ENCODE assay signal across 8 cellular contexts in the genomic region with DNA sequence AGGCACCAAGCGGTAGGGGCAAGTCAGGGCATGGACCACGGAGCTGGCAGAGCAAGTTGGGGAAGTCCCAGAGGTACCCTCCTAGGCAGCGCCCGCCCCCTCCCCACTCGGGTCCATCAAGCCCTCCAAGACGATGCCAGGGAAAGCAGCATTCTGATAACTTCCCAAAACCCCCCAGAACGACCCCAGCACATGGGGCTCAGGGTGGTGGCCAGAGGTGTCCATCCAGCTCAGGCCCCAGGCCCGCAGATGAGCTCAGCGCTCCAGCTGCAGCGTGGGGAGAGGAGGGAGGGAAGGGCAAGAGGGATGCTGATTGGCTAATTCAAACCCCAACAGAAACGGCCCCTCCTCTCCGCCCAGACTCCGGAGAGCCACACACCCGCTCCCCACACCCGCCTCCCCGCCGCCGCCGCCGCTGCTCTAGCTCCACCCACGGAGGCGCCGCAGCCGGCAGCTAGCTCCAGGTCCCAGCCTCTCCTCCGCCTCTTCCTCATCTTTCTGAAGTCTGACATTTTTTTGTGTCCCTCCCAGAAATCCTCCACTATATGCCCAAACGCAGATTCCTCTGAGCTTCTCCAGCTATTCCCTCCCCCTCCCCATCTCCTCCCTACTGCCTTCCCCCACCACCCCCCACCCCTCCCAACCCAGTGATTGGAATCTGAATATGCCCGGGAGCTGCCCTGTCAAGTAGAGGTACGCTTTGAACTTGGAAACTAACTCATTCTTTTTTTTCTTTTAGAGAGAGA. TPM values are rescaled to one million over a fixed set of nuclear protein-coding genes. Genes with fewer than 3 reads are reported as not detected.
DNase-seq lines count a peak whose midpoint lies in the region; ATAC-seq, FAIRE-seq and TF ChIP-seq lines count a peak whose summit lies in the region.

No MANE protein-coding gene starts in this region.

- no TSS peak for BruUV-seq in A673 (replicated peaks; lab: Mats Ljungman, UMichigan)

- H3K9me1 ChIP-seq in keratinocyte (ENCODE audit: control insufficient read depth, extremely low read depth, insufficient read depth, low read length) = no peaks in the 10 kb centered on the region

- H3K4me3 ChIP-seq in A673 (ENCODE audit: low read depth, low read length, poor library complexity, severe bottlenecking) = peak overlapping the region; percentile 16
- peak overlapping the region in 2 of 3 experiments; percentile 4 to 41 for H3K4me3 ChIP-seq in keratinocyte (ENCODE audit: control insufficient read depth in 2 of 3, extremely low read depth in 1 of 3, insufficient read depth in 2 of 3, low read depth in 1 of 3, low read length in 3 of 3)

- H3K4me2 ChIP-seq in keratinocyte (ENCODE audit: control insufficient read depth, extremely low read depth, insufficient read depth, low read depth, low read length) = peak overlapping the region; percentile 58

- CTCF ChIA-PET in A673 (lab: Charles Lee) = interaction anchor here (0.6 to 1.3 kb wide), 9 partner anchors 8 to 1746 kb away, joined by 3 to 7 read pairs (median 4); partner anchors contain the start of gene DSN1

- no peak for FAIRE-seq in keratinocyte (lab: Jason Lieb, UNC)

- H3K79me2 ChIP-seq in keratinocyte (ENCODE audit: control insufficient read depth, insufficient read depth, low read length) = peaks cover 3% of the 10 kb centered on the region

- dilution Hi-C loops in keratinocyte (cut with MboI; ENCODE audit: extremely low pct_ligation_motif_present, low sequenced_read_pairs) = no loop called here

- DNase-seq in A673 (ENCODE audit: low spot score) (peak; percentile 96), NCI-H2227 treated with DMSO at 0.1 percent for 48 hours (lab: John Stamatoyannopoulos, UW) (peak; percentile 88), keratinocyte (ENCODE audit: low read depth, low spot score) (no peak)
- DNase-seq in central memory CD4-positive, alpha-beta T cell = peak; percentile 65
- peak; percentile 76 to 85 (median 77) for DNase-seq in stimulated activated CD4-positive, alpha-beta T cell treated with anti-CD3 and anti-CD28 coated beads, Interleukin-12 subunit alpha, Interleukin-12 subunit beta, amount 100 ng/mL, for 48 hours (ENCODE audit: low read depth in 2 of 3, low spot score in 1 of 3)

- no peak for TF ChIP-seq CTCF in A673 (conservative IDR thresholded peaks at IDR 0.05; ENCODE audit: low read depth, low read length)
- TF ChIP-seq CTCF in keratinocyte (optimal IDR thresholded peaks at IDR 0.05 in 1 of 3, IDR thresholded peaks at IDR 0.05 in 1 of 3, conservative IDR thresholded peaks at IDR 0.05 in 1 of 3; ENCODE audit: extremely low read depth in 1 of 3, insufficient read depth in 2 of 3, low read length in 3 of 3) = no peak

- ATAC-seq in GM18873 (IDR thresholded peaks at IDR 0.05; ENCODE audit: low FRiP score, unreplicated experiment) (peak; percentile 61), HG03135 (IDR thresholded peaks at IDR 0.05; ENCODE audit: unreplicated experiment) (peak; percentile 84)
- ATAC-seq in activated CD4-positive, CD25-positive, alpha-beta regulatory T cell treated with anti-CD3 and anti-CD28 coated beads, Interleukin-2, amount 50 U/mL, for 24 hours = peak; percentile 98 to 99

- no peak overlapping the region for H2AFZ ChIP-seq in keratinocyte (ENCODE audit: control insufficient read depth, low read length)

- peak overlapping the region; percentile 58 for H3K9ac ChIP-seq in keratinocyte (ENCODE audit: control insufficient read depth, extremely low read depth, insufficient read depth, low read length)

- H3K9me3 ChIP-seq in A673 (ENCODE audit: low read depth, low read length, poor library complexity, severe bottlenecking) (no peaks in the 10 kb centered on the region), keratinocyte (ENCODE audit: control insufficient read depth, low read depth, low read length) (no peaks in the 10 kb centered on the region)

- peaks cover 22% of the 10 kb centered on the region for H3K4me1 ChIP-seq in A673 (ENCODE audit: insufficient read depth, low read length, poor library complexity, severe bottlenecking)
- H3K4me1 ChIP-seq in keratinocyte (ENCODE audit: control insufficient read depth, extremely low read depth, insufficient read depth, low read length) = peaks cover 27% of the 10 kb centered on the region

- POLR2A ChIA-PET in A673 (lab: Charles Lee; ENCODE audit: low non-redundant PET) = interaction anchor here (0.5 to 0.6 kb wide), 4 partner anchors 21 to 1187 kb away, joined by 3 to 14 read pairs (median 5); no protein-coding TSS in a partner anchor

- no peaks in the 10 kb centered on the region for H3K27me3 ChIP-seq in A673 (replicated peaks; ENCODE audit: insufficient read depth, low read depth, low read length, poor library complexity)
- no peaks in the 10 kb centered on the region for H3K27me3 ChIP-seq in keratinocyte (ENCODE audit: control insufficient read depth, extremely low read depth, insufficient read depth, low read length)

- intact Hi-C loops in A673 (cut with micrococcal nuclease; ENCODE audit: unreplicated experiment) = no loop called here

- H3K36me3 ChIP-seq in A673 (ENCODE audit: insufficient read depth, low read length, poor library complexity, severe bottlenecking) = peaks cover 3% of the 10 kb centered on the region
- peaks cover 4 to 9% of the 10 kb centered on the region in 2 experiments for H3K36me3 ChIP-seq in keratinocyte (ENCODE audit: control insufficient read depth in 2 of 2, extremely low read depth in 1 of 2, insufficient read depth in 2 of 2, low read length in 2 of 2)

- peak overlapping the region; percentile 79 for H3K27ac ChIP-seq in A673 (ENCODE audit: low read depth, low read length, poor library complexity, severe bottlenecking)
- H3K27ac ChIP-seq in keratinocyte (ENCODE audit: control insufficient read depth, insufficient read depth, low read length) = peak overlapping the region; percentile 65

- H4K20me1 ChIP-seq in keratinocyte (ENCODE audit: control insufficient read depth, extremely low read depth, insufficient read depth, low read length) = no peaks in the 10 kb centered on the region

RNA-seq across cellular contexts. Expression of gene TLDC2, which starts 40.3 kb away (rescaled TPM):
- total RNA-seq in A673 (2021) = not detected in 2 replicates
- 0.22 to 0.34 TPM (median 0.26 TPM) in 3 replicates for polyA plus RNA-seq in keratinocyte
- polyA plus RNA-seq in keratinocyte (2011; ENCODE audit: low read depth) = 0.29 TPM
- 0.25 and 0.40 TPM in 2 replicates for polyA plus RNA-seq in keratinocyte (2011; cell fraction: cytosol; rRNA removed)
- 0.60 and 0.61 TPM in 2 replicates for polyA plus RNA-seq in keratinocyte (2011; cell fraction: nucleus; rRNA removed)
- polyA plus RNA-seq in keratinocyte (2012; ENCODE audit: low replicate concordance) = 0.21 and 0.31 TPM in 2 replicates
- polyA minus RNA-seq in keratinocyte = 0.89 TPM in 1 of 3 replicates, not detected in the others
- not detected for polyA minus RNA-seq in keratinocyte (2011; cell fraction: cytosol; rRNA and poly(A)+ RNA removed)
- polyA minus RNA-seq in keratinocyte (2011; cell fraction: nucleus; rRNA and poly(A)+ RNA removed) = not detected in 2 replicates
